In the genomic region with DNA sequence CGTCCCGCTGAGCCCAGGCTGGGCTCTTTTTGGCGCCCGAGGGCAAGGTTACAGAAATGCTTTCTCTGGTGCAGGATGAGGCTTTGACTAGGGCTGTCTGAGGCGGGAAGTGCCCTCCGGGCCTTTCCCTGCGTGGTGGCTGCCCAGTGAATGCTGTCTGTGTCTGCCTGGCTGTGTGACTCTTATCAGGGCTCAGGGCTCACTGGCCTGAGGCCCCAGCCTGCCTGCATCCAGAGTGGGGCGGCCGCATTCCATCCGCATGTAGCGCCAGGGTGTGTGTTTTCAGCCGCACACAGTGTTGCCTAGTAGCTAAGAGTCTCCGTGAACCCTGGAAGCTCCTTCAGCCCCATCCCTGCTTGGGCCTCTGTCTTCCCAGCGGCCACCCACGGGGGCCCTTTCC, we compare ENCODE assay signal across 8 cellular contexts. TPM values are rescaled to one million over a fixed set of nuclear protein-coding genes. Genes with fewer than 3 reads are reported as not detected.
DNase-seq lines count a peak whose midpoint lies in the region; ATAC-seq and TF ChIP-seq lines count a peak whose summit lies in the region.

No MANE protein-coding gene starts in this region.

- ATAC-seq in stimulated activated naive CD8-positive, alpha-beta T cell treated with anti-CD3 and anti-CD28 coated beads, Interleukin-15, amount 100 ng/mL, for 72 hours = no peak
- no peak for ATAC-seq in GM18519 (IDR thresholded peaks at IDR 0.05; ENCODE audit: low FRiP score, unreplicated experiment)

- H3K9me3 ChIP-seq in GM23248 (ENCODE audit: low read depth) = no peaks in the 10 kb centered on the region

- in situ Hi-C loops in GM23248 (cut with MboI) (no loop called here), brain microvascular endothelial cell (cut with HindIII; ENCODE audit: low pct_ligation_motif_present, low sequenced_read_pairs) (no loop called here)

- H3K9ac ChIP-seq in GM23248 = peak overlapping the region; percentile 80

- H3K27ac ChIP-seq in GM23248 = peak overlapping the region; percentile 94
- H3K27ac ChIP-seq in brain microvascular endothelial cell = peak overlapping the region; percentile 32

- H3K36me3 ChIP-seq in GM23248 (ENCODE audit: low read depth) = no peaks in the 10 kb centered on the region
- H3K36me3 ChIP-seq in brain microvascular endothelial cell (replicated peaks) = no peaks in the 10 kb centered on the region

- H3K27ac Mint-ChIP-seq in stimulated activated naive CD8-positive, alpha-beta T cell treated with anti-CD3 and anti-CD28 coated beads, Interleukin-15, amount 100 ng/mL, for 72 hours = peak overlapping the region in 1 of 2 donors; percentile 36

- no peaks in the 10 kb centered on the region for H3K27me3 ChIP-seq in GM23248 (replicated peaks; ENCODE audit: insufficient read depth)
- no peaks in the 10 kb centered on the region for H3K27me3 ChIP-seq in brain microvascular endothelial cell (replicated peaks)

- peak overlapping the region; percentile 22 for H2AFZ ChIP-seq in GM23248

- H3K4me1 Mint-ChIP-seq in stimulated activated naive CD8-positive, alpha-beta T cell treated with anti-CD3 and anti-CD28 coated beads, Interleukin-15, amount 100 ng/mL, for 72 hours = peaks cover 53% of the 10 kb centered on the region

- H3K4me3 Mint-ChIP-seq in stimulated activated naive CD8-positive, alpha-beta T cell treated with anti-CD3 and anti-CD28 coated beads, Interleukin-15, amount 100 ng/mL, for 72 hours = no peak overlapping the region

- 19 to 29% methylated on average over 15 of the region's 15 CpGs for WGBS in GM23248 (ENCODE audit: low coverage in 1 of 2, low lambda C conversion rate in 2 of 2, missing lambda C conversion rate in 2 of 2), 2 experiments

- TF ChIP-seq CTCF in brain microvascular endothelial cell (IDR thresholded peaks at IDR 0.05; ENCODE audit: low read depth, low read length, missing control alignments) = peak; percentile 28

- H3K4me3 ChIP-seq in GM23248 (no peak overlapping the region), brain microvascular endothelial cell (ENCODE audit: low read depth, low read length) (no peak overlapping the region)

- H3K9me3 Mint-ChIP-seq in stimulated activated naive CD8-positive, alpha-beta T cell treated with anti-CD3 and anti-CD28 coated beads, Interleukin-15, amount 100 ng/mL, for 72 hours = no peaks in the 10 kb centered on the region

- H3K4me1 ChIP-seq in GM23248 (ENCODE audit: insufficient read depth) = peaks cover 25% of the 10 kb centered on the region

- H4K20me1 ChIP-seq in GM23248 (ENCODE audit: insufficient read depth) = no peaks in the 10 kb centered on the region

- H3K9me2 ChIP-seq in GM23248 (ENCODE audit: insufficient read depth) = no peaks in the 10 kb centered on the region

- H3K27me3 Mint-ChIP-seq in stimulated activated naive CD8-positive, alpha-beta T cell treated with anti-CD3 and anti-CD28 coated beads, Interleukin-15, amount 100 ng/mL, for 72 hours = no peaks in the 10 kb centered on the region

- H3K4me2 ChIP-seq in GM23248 (ENCODE audit: unreplicated experiment) = peak overlapping the region; percentile 34

- DNase-seq in GM23248 (peak; percentile 96), brain microvascular endothelial cell (peak; percentile 94), islet precursor cell (peak; percentile 100), smooth muscle cell of the brain vasculature (ENCODE audit: low read depth, low spot score) (peak; percentile 54), kidney glomerular epithelial cell (lab: John Stamatoyannopoulos, UW) (no peak)
- no peak for DNase-seq in stimulated activated naive CD8-positive, alpha-beta T cell treated with anti-CD3 and anti-CD28 coated beads, Interleukin-15, amount 100 ng/mL, for 72 hours
- no peak for DNase-seq in activated CD4-positive, CD25-positive, alpha-beta regulatory T cell (lab: John Stamatoyannopoulos, UW)

- peaks cover 29% of the 10 kb centered on the region for H3F3A ChIP-seq in GM23248 (ENCODE audit: insufficient read depth)

- no peaks in the 10 kb centered on the region for H3K79me2 ChIP-seq in GM23248 (ENCODE audit: insufficient read depth)

RNA-seq across cellular contexts. Expression of a gene that starts 59.1 kb away (rescaled TPM):
- 33.4 and 34.5 TPM in 2 replicates for total RNA-seq in GM23248 (2014; rRNA removed; shearing (Covaris generic))
- 122 and 127 TPM in 2 replicates for polyA plus RNA-seq in GM23248 (2016; fragmentation: Nextera tagmentation; extraction: Ambion mirVana)

Comparison
In these comparisons a context has a peak if more than half of its experiments do, and no peak if none do; other contexts are left out.
1. DNase-seq: peak in GM23248 (single experiment), brain microvascular endothelial cell (single experiment), islet precursor cell (single experiment) and smooth muscle cell of the brain vasculature (single experiment); none in kidney glomerular epithelial cell (single experiment), stimulated activated naive CD8-positive, alpha-beta T cell treated with anti-CD3 and anti-CD28 coated beads, Interleukin-15, amount 100 ng/mL, for 72 hours (0 of 2) and activated CD4-positive, CD25-positive, alpha-beta regulatory T cell (0 of 4).